11 cellular contexts compared by ENCODE assay signal in the genomic region with DNA sequence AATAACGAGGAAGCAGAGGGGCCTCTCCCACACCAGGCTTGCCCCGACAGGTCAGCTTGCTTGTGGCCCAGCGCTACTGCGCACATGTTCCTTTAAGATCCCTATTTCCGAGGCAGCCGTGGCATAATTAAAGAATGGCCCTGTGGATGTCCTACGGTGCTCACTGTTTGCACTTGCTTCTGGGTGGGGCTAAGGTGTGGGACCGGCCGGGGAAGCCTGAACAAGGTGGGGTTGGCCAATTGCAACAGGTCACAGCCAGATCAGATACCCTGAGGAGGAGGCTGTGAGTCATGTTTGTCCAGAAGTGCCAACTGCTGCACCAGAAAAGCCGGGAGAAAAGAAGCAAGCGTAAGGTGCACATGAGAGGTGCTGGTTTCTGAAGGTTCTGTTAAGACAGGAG.
DNase-seq lines count a peak whose midpoint lies in the region; ATAC-seq and TF ChIP-seq lines count a peak whose summit lies in the region.
"Had no signal": no experiment of that assay in that cellular context is flagged by ENCODE, and none has a peak within 500 bp of the region (broad histone marks: within the 10 kb centered on the region; RNA-seq: fewer than 3 reads in every experiment).

No MANE protein-coding gene starts in this region.

- H3K4me3 ChIP-seq in RWPE2 (ENCODE audit: severe bottlenecking) (peak overlapping the region; percentile 0), left lung (no peak overlapping the region)
- H3K4me3 ChIP-seq in CD8-positive, alpha-beta T cell (ENCODE audit: low read depth, low read length): no peak overlapping the region

- POLR2A ChIA-PET in activated CD4-positive, alpha-beta T cell treated with anti-CD3 and anti-CD28 coated beads, Interleukin-2, amount 10 ng/mL, durations not matched to agents 7 days and 5 days (lab: Charles Lee): no interaction called here
- POLR2A ChIA-PET in CD8-positive, alpha-beta T cell (lab: Charles Lee): no interaction called here

- intact Hi-C loops in left lung (cut with DNase I): no loop called here
- intact Hi-C loops in CD8-positive, alpha-beta T cell (cut with DNase I, micrococcal nuclease): no loop called here

- no peaks in the 10 kb centered on the region for H3K9me3 ChIP-seq in RWPE2 (ENCODE audit: severe bottlenecking)
- H3K9me3 ChIP-seq in left lung: no peaks in the 10 kb centered on the region
- no peaks in the 10 kb centered on the region for H3K9me3 ChIP-seq in CD8-positive, alpha-beta T cell (ENCODE audit: low read length)

- H3K27me3 ChIP-seq in RWPE2 (ENCODE audit: insufficient read depth, poor library complexity, severe bottlenecking) (no peaks in the 10 kb centered on the region), left lung (no peaks in the 10 kb centered on the region)
- no peaks in the 10 kb centered on the region for H3K27me3 ChIP-seq in CD8-positive, alpha-beta T cell (ENCODE audit: insufficient read depth, low read length)
- H3K27me3 ChIP-seq: brain microvascular endothelial cell had no signal

- peaks cover 40% of the 10 kb centered on the region for H3K4me1 ChIP-seq in RWPE2 (ENCODE audit: insufficient read depth, poor library complexity, severe bottlenecking)
- peaks cover 5 to 9% of the 10 kb centered on the region in 2 donors for H3K4me1 ChIP-seq in left lung
- H3K4me1 ChIP-seq in CD8-positive, alpha-beta T cell (ENCODE audit: insufficient read depth, low read length): peaks cover 19% of the 10 kb centered on the region

- no peaks in the 10 kb centered on the region for H3K27me3 Mint-ChIP-seq in activated CD4-positive, alpha-beta T cell treated with anti-CD3 and anti-CD28 coated beads, Interleukin-2, amount 10 ng/mL, durations not matched to agents 7 days and 5 days
- peaks cover 6% of the 10 kb centered on the region for H3K27me3 Mint-ChIP-seq in type B pancreatic cell
- no peaks in the 10 kb centered on the region for H3K27me3 Mint-ChIP-seq in CD8-positive, alpha-beta T cell (ENCODE audit: low read depth)

- peaks cover 3% of the 10 kb centered on the region for H3K9me3 Mint-ChIP-seq in activated CD4-positive, alpha-beta T cell treated with anti-CD3 and anti-CD28 coated beads, Interleukin-2, amount 10 ng/mL, durations not matched to agents 7 days and 5 days
- no peaks in the 10 kb centered on the region for H3K9me3 Mint-ChIP-seq in type B pancreatic cell
- H3K9me3 Mint-ChIP-seq in CD8-positive, alpha-beta T cell: peaks cover 7% of the 10 kb centered on the region

- H3K27ac ChIP-seq in RWPE2 (ENCODE audit: poor library complexity, severe bottlenecking): peak overlapping the region; percentile 94
- peak overlapping the region; percentile 62 to 82 for H3K27ac ChIP-seq in left lung
- H3K27ac ChIP-seq in CD8-positive, alpha-beta T cell (ENCODE audit: low read depth, low read length): no peak overlapping the region
- H3K27ac ChIP-seq: brain microvascular endothelial cell had no signal

- TF ChIP-seq CTCF in RWPE2 (IDR thresholded peaks at IDR 0.05; ENCODE audit: poor library complexity, severe bottlenecking) (no peak), left lung (IDR thresholded peaks at IDR 0.05) (no peak), type B pancreatic cell (conservative IDR thresholded peaks at IDR 0.05) (no peak)
- TF ChIP-seq CTCF in CD8-positive, alpha-beta T cell (IDR thresholded peaks at IDR 0.05): no peak

- H3K4me1 Mint-ChIP-seq in activated CD4-positive, alpha-beta T cell treated with anti-CD3 and anti-CD28 coated beads, Interleukin-2, amount 10 ng/mL, durations not matched to agents 7 days and 5 days: peaks cover 52% of the 10 kb centered on the region
- H3K4me1 Mint-ChIP-seq in type B pancreatic cell (ENCODE audit: unreplicated experiment): peaks cover 25% of the 10 kb centered on the region
- H3K4me1 Mint-ChIP-seq in CD8-positive, alpha-beta T cell (ENCODE audit: low read depth): peaks cover 44% of the 10 kb centered on the region

- H3K36me3 Mint-ChIP-seq in activated CD4-positive, alpha-beta T cell treated with anti-CD3 and anti-CD28 coated beads, Interleukin-2, amount 10 ng/mL, durations not matched to agents 7 days and 5 days (ENCODE audit: low read depth): peaks cover 27% of the 10 kb centered on the region
- H3K36me3 Mint-ChIP-seq in type B pancreatic cell: no peaks in the 10 kb centered on the region
- H3K36me3 Mint-ChIP-seq in CD8-positive, alpha-beta T cell: peaks cover 37% of the 10 kb centered on the region

- CTCF ChIA-PET in activated CD4-positive, alpha-beta T cell treated with anti-CD3 and anti-CD28 coated beads, Interleukin-2, amount 10 ng/mL, durations not matched to agents 7 days and 5 days (lab: Charles Lee): interaction anchor here (0.6 to 0.7 kb wide), 2 partner anchors 21 to 331 kb away, joined by 3 read pairs; no protein-coding TSS in a partner anchor
- CTCF ChIA-PET in CD8-positive, alpha-beta T cell (lab: Charles Lee): interaction anchor here (0.9 kb wide), 3 partner anchors 8 to 109 kb away, joined by 3 to 4 read pairs (median 3); no protein-coding TSS in a partner anchor

- ATAC-seq in RWPE2 (ENCODE audit: low read depth): peak; percentile 89
- ATAC-seq in left lung: peak; percentile 90
- no peak for ATAC-seq in HG03521 (IDR thresholded peaks at IDR 0.05; ENCODE audit: unreplicated experiment)
- ATAC-seq in CD8-positive, alpha-beta T cell: no peak

- H3K36me3 ChIP-seq in RWPE2 (ENCODE audit: low read depth) (no peaks in the 10 kb centered on the region), left lung (no peaks in the 10 kb centered on the region)
- no peaks in the 10 kb centered on the region for H3K36me3 ChIP-seq in CD8-positive, alpha-beta T cell (ENCODE audit: insufficient read depth, low read length)
- H3K36me3 ChIP-seq: brain microvascular endothelial cell had no signal

- peak overlapping the region; percentile 21 for H3K27ac Mint-ChIP-seq in activated CD4-positive, alpha-beta T cell treated with anti-CD3 and anti-CD28 coated beads, Interleukin-2, amount 10 ng/mL, durations not matched to agents 7 days and 5 days
- peak overlapping the region; percentile 50 for H3K27ac Mint-ChIP-seq in type B pancreatic cell
- H3K27ac Mint-ChIP-seq in CD8-positive, alpha-beta T cell: no peak overlapping the region

- no peak for DNase-seq in activated CD4-positive, alpha-beta T cell treated with anti-CD3 and anti-CD28 coated beads, Interleukin-2, amount 10 ng/mL, durations not matched to agents 7 days and 5 days
- DNase-seq in activated CD4-positive, alpha-beta T cell treated with anti-CD3 and anti-CD28 coated beads, Interleukin-2, amount 50 U/mL, for 4 hours: no peak
- DNase-seq in RWPE2 (ENCODE audit: low spot score) (peak; percentile 96), left lung (peak; percentile 76 to 82), type B pancreatic cell (ENCODE audit: extremely low spot score, unreplicated experiment) (no peak)
- DNase-seq in CD8-positive, alpha-beta T cell: no peak
- DNase-seq in effector CD4-positive, alpha-beta T cell: no peak
- DNase-seq: activated CD4-positive, alpha-beta T cell treated with anti-CD3 and anti-CD28 coated beads, Interleukin-2, amount 50 U/mL, for 48 hours; brain microvascular endothelial cell; GOT3 had no signal

- H3K4me3 Mint-ChIP-seq in activated CD4-positive, alpha-beta T cell treated with anti-CD3 and anti-CD28 coated beads, Interleukin-2, amount 10 ng/mL, durations not matched to agents 7 days and 5 days: no peak overlapping the region
- H3K4me3 Mint-ChIP-seq in type B pancreatic cell: no peak overlapping the region
- H3K4me3 Mint-ChIP-seq in CD8-positive, alpha-beta T cell: no peak overlapping the region

Comparison
In these comparisons a context has a peak if more than half of its experiments do, and no peak if none do; other contexts are left out.
1. DNase-seq: peak in RWPE2 (single experiment) and left lung (2 of 2); none in activated CD4-positive, alpha-beta T cell treated with anti-CD3 and anti-CD28 coated beads, Interleukin-2, amount 10 ng/mL, durations not matched to agents 7 days and 5 days (single experiment), activated CD4-positive, alpha-beta T cell treated with anti-CD3 and anti-CD28 coated beads, Interleukin-2, amount 50 U/mL, for 4 hours (0 of 2), type B pancreatic cell (single experiment), CD8-positive, alpha-beta T cell (0 of 7) and effector CD4-positive, alpha-beta T cell (single experiment).
2. ATAC-seq: peak in RWPE2 (single experiment) and left lung (single experiment); none in HG03521 (single experiment) and CD8-positive, alpha-beta T cell (single experiment).